17 cellular contexts compared by ENCODE assay signal in the genomic region with DNA sequence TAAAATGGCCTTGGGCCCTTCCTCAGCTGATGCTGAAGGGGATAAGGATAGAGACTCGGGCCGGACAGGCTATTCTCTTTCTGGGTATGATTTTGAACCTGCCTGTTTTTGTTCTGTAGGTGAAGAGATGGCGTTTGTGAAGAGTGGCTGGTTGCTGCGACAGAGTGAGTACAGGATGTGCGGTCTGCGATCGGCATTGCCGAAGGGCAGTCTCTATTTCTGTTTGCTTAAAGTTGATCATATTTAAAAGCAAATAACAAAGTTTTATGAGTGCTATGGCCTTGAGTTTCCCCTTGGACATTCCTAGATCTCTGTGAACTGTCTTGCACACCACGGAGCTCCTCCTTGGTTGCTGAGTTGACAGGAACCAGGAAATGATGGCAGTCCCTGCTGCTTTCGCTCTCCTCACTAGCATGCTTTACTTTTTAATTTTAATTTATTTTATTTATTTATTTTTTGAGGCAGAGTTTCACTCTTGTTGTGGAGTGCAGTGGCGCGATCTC. TPM values are rescaled to one million over a fixed set of nuclear protein-coding genes. Genes with fewer than 3 reads are reported as not detected.
DNase-seq lines count a peak whose midpoint lies in the region; ATAC-seq and TF ChIP-seq lines count a peak whose summit lies in the region.
"Had no signal": no experiment of that assay in that cellular context is flagged by ENCODE, and none has a peak within 500 bp of the region (broad histone marks: within the 10 kb centered on the region; RNA-seq: fewer than 3 reads in every experiment).

No MANE protein-coding gene starts in this region.

- peaks cover 57 to 79% of the 10 kb centered on the region in 2 donors for H3K36me3 Mint-ChIP-seq in CD14-positive monocyte
- H3K36me3 Mint-ChIP-seq in Caco-2 (ENCODE audit: insufficient read depth, unreplicated experiment) = peaks cover 61% of the 10 kb centered on the region

- no peak overlapping the region for H3K4me3 ChIP-seq in Caco-2 (ENCODE audit: low read depth, low read length)
- no peak overlapping the region for H3K4me3 ChIP-seq in adrenal gland
- H3K4me3 ChIP-seq in osteoblast (ENCODE audit: insufficient read depth, low read length) = no peak overlapping the region

- POLR2A ChIA-PET in Caco-2 (lab: Charles Lee) = no interaction called here

- peaks cover 93% of the 10 kb centered on the region for H3K79me2 ChIP-seq in osteoblast (ENCODE audit: insufficient read depth, low read length)

- H3K4me1 Mint-ChIP-seq in CD14-positive monocyte = no peaks in the 10 kb centered on the region
- H3K4me1 Mint-ChIP-seq in Caco-2 (ENCODE audit: low read depth, unreplicated experiment) = peaks cover 7% of the 10 kb centered on the region

- H3K9me3 Mint-ChIP-seq in CD14-positive monocyte = peaks cover 0 to 6% (median 0%) of the 10 kb centered on the region in 7 donors
- H3K9me3 Mint-ChIP-seq in Caco-2 (ENCODE audit: unreplicated experiment) = no peaks in the 10 kb centered on the region

- H3K36me3 ChIP-seq in Caco-2 (ENCODE audit: control insufficient read depth, insufficient read depth, low read length) = peaks cover 2% of the 10 kb centered on the region; the same call in 1 of the 2 replicates
- peaks cover 0 to 11% of the 10 kb centered on the region in 2 donors for H3K36me3 ChIP-seq in adrenal gland (replicated peaks in 1 of 2)
- H3K36me3 ChIP-seq in osteoblast (ENCODE audit: insufficient read depth, low read length) = peaks cover 26% of the 10 kb centered on the region
- H3K36me3 ChIP-seq: BE2C had no signal

- H3K9me3 ChIP-seq in Caco-2 (no peaks in the 10 kb centered on the region), adrenal gland (replicated peaks in 1 of 3) (no peaks in the 10 kb centered on the region), osteoblast (ENCODE audit: low read depth, low read length) (no peaks in the 10 kb centered on the region)
- H3K9me3 ChIP-seq: BE2C had no signal

- H3K27ac Mint-ChIP-seq in CD14-positive monocyte (peak overlapping the region in 4 of 7 donors; percentile 10 to 56 (median 27)), Caco-2 (ENCODE audit: unreplicated experiment) (peak overlapping the region; percentile 33)

- no peak for TF ChIP-seq CTCF in CD14-positive monocyte (IDR thresholded peaks at IDR 0.05)
- no peak for TF ChIP-seq CTCF in Caco-2 (IDR thresholded peaks at IDR 0.05; ENCODE audit: insufficient read depth in 1 of 2, low read depth in 1 of 2, low read length in 1 of 2, severe bottlenecking in 1 of 2, unreplicated experiment in 1 of 2)
- no peak for TF ChIP-seq CTCF in adrenal gland (IDR thresholded peaks at IDR 0.05)
- TF ChIP-seq CTCF in osteoblast (IDR thresholded peaks at IDR 0.05; ENCODE audit: extremely low read depth, low read depth, low read length) = no peak
- TF ChIP-seq CTCF in omental fat pad (IDR thresholded peaks at IDR 0.05) = no peak

- 50 to 62% (median 53%) methylated on average over 12 of the region's 12 CpGs for WGBS in adrenal gland, 4 donors

- no peak for DNase-seq in CD14-positive monocyte (ENCODE audit: low spot score)
- no peak for DNase-seq in Caco-2
- DNase-seq in adrenal gland = peak in 2 of 7 donors; percentile 37 to 44
- peak; percentile 51 for DNase-seq in osteoblast (ENCODE audit: insufficient read length, low spot score, missing footprints)
- DNase-seq in omental fat pad (ENCODE audit: low spot score) = no peak
- DNase-seq in hippocampal formation (lab: John Stamatoyannopoulos, UW) = no peak
- DNase-seq in NCI-H2107 (lab: John Stamatoyannopoulos, UW) = no peak
- DNase-seq: BE2C, DMS 273 treated with DMSO at 0.1 percent for 48 hours, H7, NCI-H1105 treated with DMSO at 0.1 percent for 48 hours, NCI-H187 treated with DMSO at 0.1 percent for 48 hours, NCI-H2171, NCI-H446 treated with DMSO at 0.1 percent for 48 hours, NCI-H774, Right ventricle myocardium superior had no signal

- TF ChIP-seq POLR2A in adrenal gland (IDR thresholded peaks at IDR 0.05) = no peak

- peak overlapping the region in 3 of 5 donors; percentile 49 to 63 (median 55) for H3K27ac ChIP-seq in adrenal gland
- no peak overlapping the region for H3K27ac ChIP-seq in osteoblast (ENCODE audit: low read depth, low read length)

- no TSS peak for BruUV-seq in Caco-2 (replicated peaks; lab: Mats Ljungman, UMichigan)

- H3K4me1 ChIP-seq in Caco-2 = peaks cover 13% of the 10 kb centered on the region
- peaks cover 8 to 20% of the 10 kb centered on the region in 2 donors for H3K4me1 ChIP-seq in adrenal gland (replicated peaks in 1 of 2)
- H3K4me1 ChIP-seq in osteoblast (ENCODE audit: insufficient read depth, low read length) = no peaks in the 10 kb centered on the region
- H3K4me1 ChIP-seq: BE2C had no signal

- no peak overlapping the region for H2AFZ ChIP-seq in osteoblast (ENCODE audit: low read length)

- no peak for ATAC-seq in omental fat pad (ENCODE audit: low FRiP score)
- ATAC-seq: Panc1 had no signal

- H3K27me3 Mint-ChIP-seq in CD14-positive monocyte (ENCODE audit: low read depth in 3 of 3) (no peaks in the 10 kb centered on the region), Caco-2 (ENCODE audit: insufficient read depth, unreplicated experiment) (no peaks in the 10 kb centered on the region)

- CTCF ChIA-PET in Caco-2 (lab: Charles Lee) = interaction anchor here (0.7 kb wide), 1 partner anchor 27 kb away, joined by 3 read pairs; the partner anchor contains the start of gene FAM168B

- H3K27me3 ChIP-seq in Caco-2 (replicated peaks; ENCODE audit: control insufficient read depth, insufficient read depth, low read length) = no peaks in the 10 kb centered on the region
- H3K27me3 ChIP-seq in adrenal gland = no peaks in the 10 kb centered on the region
- H3K27me3 ChIP-seq in osteoblast (ENCODE audit: insufficient read depth, low read length) = no peaks in the 10 kb centered on the region
- H3K27me3 ChIP-seq: BE2C had no signal

- H3K4me2 ChIP-seq in osteoblast (ENCODE audit: insufficient read depth, low read length) = no peak overlapping the region

- intact Hi-C loops in CD14-positive monocyte (cut with micrococcal nuclease) (no loop called here), Caco-2 (cut with micrococcal nuclease; ENCODE audit: unreplicated experiment) (no loop called here), adrenal gland (cut with DNase I) (no loop called here)

- H3K4me3 Mint-ChIP-seq in CD14-positive monocyte (no peak overlapping the region), Caco-2 (ENCODE audit: unreplicated experiment) (no peak overlapping the region)

- H4K20me1 ChIP-seq in osteoblast (ENCODE audit: insufficient read depth, low read length) = peaks cover 30% of the 10 kb centered on the region

RNA-seq across cellular contexts. Expression of gene PLEKHB2, which starts 15.7 kb away (rescaled TPM):
- polyA plus RNA-seq in CD14-positive monocyte (100 to 1,000 TPM; 146 to 172 TPM), adrenal gland (100 to 1,000 TPM in 1 of 3 donors, 10 to 100 TPM in 2; 16.1 to 181 (median 23.1) TPM)
- total RNA-seq in Caco-2 (2022) (132 and 139 TPM in 2 replicates), adrenal gland (100 to 1,000 TPM in 3 of 8 donors, 10 to 100 TPM in 5; 75.1 to 146 (median 96.0) TPM), osteoblast (63.9 and 79.3 TPM in 2 replicates), omental fat pad (100 to 1,000 TPM in 1 of 4 donors, 10 to 100 TPM in 3; 46.3 to 107 (median 78.3) TPM)

RNA-seq across cellular contexts. Expression of gene FAM168B, which starts 27.6 kb away (rescaled TPM):
- polyA plus RNA-seq in CD14-positive monocyte = 10 to 100 TPM; 20.5 to 22.6 TPM
- total RNA-seq in Caco-2 (2022) = 109 and 119 TPM in 2 replicates
- total RNA-seq in adrenal gland = 100 to 1,000 TPM in 4 of 8 donors, 10 to 100 TPM in 4; 92.0 to 139 (median 103) TPM
- 10 to 100 TPM; 15.7 to 61.6 (median 19.9) TPM for polyA plus RNA-seq in adrenal gland
- total RNA-seq in osteoblast = 100 and 117 TPM in 2 replicates
- total RNA-seq in omental fat pad = 100 to 1,000 TPM in 3 of 4 donors, 10 to 100 TPM in 1; 97.7 to 137 (median 122) TPM
